ENCODE assay signal across 1 cellular context in genomic region chrX:47047989-47048388, GRCh38.
A peak's percentile ranks its signal among the peaks of the same experiment; 100 is the strongest.
TF ChIP-seq lines count a peak whose summit lies in the region.

No MANE protein-coding gene starts in this region.

TF ChIP-seq in K562, 482 proteins besides CTCF, POLR2A, EP300 and RAD21 (continued from another document):
- peak; percentile 52 to 66; a peak in 3 of 4 replicates for TF ChIP-seq FOXK2 (conservative IDR thresholded peaks at IDR 0.05 in 1 of 2, IDR thresholded peaks at IDR 0.05 in 1 of 2; ENCODE audit: low read depth in 2 of 2)
- TF ChIP-seq ELK3 (CRISPR knock-in tag; IDR thresholded peaks at IDR 0.05), result no peak
- TF ChIP-seq ZNF143 (CRISPR knock-in tag; IDR thresholded peaks at IDR 0.05), result no peak
- TF ChIP-seq MTA3 (IDR thresholded peaks at IDR 0.05; ENCODE audit: borderline replicate concordance), result 0 out of 2 replicates have a peak, but pooled peaks have one; percentile 33
- TF ChIP-seq CAMTA2 (CRISPR knock-in tag; conservative IDR thresholded peaks at IDR 0.05), result no peak
- no peak for TF ChIP-seq MCM5 (IDR thresholded peaks at IDR 0.05; ENCODE audit: low read depth)
- no peak for TF ChIP-seq CHD4 (IDR thresholded peaks at IDR 0.05; ENCODE audit: insufficient read depth, insufficient replicate concordance, low read depth, low read length, poor library complexity, severe bottlenecking)
- no peak for TF ChIP-seq ZNF407 (IDR thresholded peaks at IDR 0.05; ENCODE audit: low read depth)
- no peak for TF ChIP-seq POLR2AphosphoS2 (IDR thresholded peaks at IDR 0.05; ENCODE audit: low read length)
- TF ChIP-seq ZFP91 (CRISPR knock-in tag; IDR thresholded peaks at IDR 0.05), result no peak
- no peak for TF ChIP-seq MBD1 (CRISPR knock-in tag; IDR thresholded peaks at IDR 0.05)
- no peak for TF ChIP-seq E2F3 (CRISPR knock-in tag; IDR thresholded peaks at IDR 0.05)
- no peak for TF ChIP-seq ZNF445 (CRISPR knock-in tag; IDR thresholded peaks at IDR 0.05; ENCODE audit: low read depth)
- TF ChIP-seq CBX2 (IDR thresholded peaks at IDR 0.05; ENCODE audit: insufficient read depth, low read length, poor library complexity, severe bottlenecking), result no peak
- no peak for TF ChIP-seq RB1 (IDR thresholded peaks at IDR 0.05; ENCODE audit: low read depth)
- TF ChIP-seq RFX7 (CRISPR knock-in tag; IDR thresholded peaks at IDR 0.05), result no peak
- TF ChIP-seq DDX20 (tag; IDR thresholded peaks at IDR 0.05; ENCODE audit: low read depth), result no peak
- TF ChIP-seq MLLT1 (IDR thresholded peaks at IDR 0.05), result no peak
- no peak for TF ChIP-seq ERF (CRISPR knock-in tag; IDR thresholded peaks at IDR 0.05)
